ENCODE assay signal across 12 cellular contexts in the genomic region with DNA sequence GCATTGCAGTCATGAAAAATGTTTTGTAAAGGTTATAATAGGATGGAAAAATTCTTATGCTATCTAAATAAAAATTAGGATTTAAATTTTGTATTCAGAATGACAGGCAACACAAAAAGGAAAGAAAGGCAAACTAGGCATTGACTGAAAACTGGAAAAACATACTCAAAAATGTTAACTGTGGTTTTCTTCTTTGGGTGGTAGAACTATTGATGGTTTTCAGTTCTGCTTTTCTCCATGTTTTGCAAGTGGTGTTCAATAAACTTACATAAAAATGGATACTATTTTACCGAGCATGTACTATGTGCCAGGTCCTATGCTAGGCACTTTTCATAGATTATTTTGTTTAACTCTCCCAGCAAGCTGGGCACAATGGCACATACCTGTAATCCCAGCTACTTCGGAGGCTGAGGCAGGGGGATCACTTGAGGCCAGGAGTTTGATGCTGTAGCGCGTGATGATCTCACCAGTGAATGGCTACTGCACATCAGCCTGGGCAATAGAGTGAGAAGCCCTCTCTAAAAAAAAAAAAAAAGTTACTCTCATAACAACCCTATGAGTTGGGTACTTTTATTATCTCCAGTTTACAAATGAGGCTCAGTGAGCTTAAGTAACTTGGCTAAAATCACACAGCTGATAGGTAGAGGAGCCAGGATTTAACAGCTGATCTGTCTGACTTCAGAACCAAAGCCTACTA. TPM values are rescaled to one million over a fixed set of nuclear protein-coding genes. Genes with fewer than 3 reads are reported as not detected.
DNase-seq lines count a peak whose midpoint lies in the region; ATAC-seq and FAIRE-seq lines count a peak whose summit lies in the region.
"Had no signal": no experiment of that assay in that cellular context is flagged by ENCODE, and none has a peak within 500 bp of the region (broad histone marks: within the 10 kb centered on the region; RNA-seq: fewer than 3 reads in every experiment).

No MANE protein-coding gene starts in this region.

- peaks cover 0 to 4% (median 2%) of the 10 kb centered on the region in 11 experiments; a peak in 5 of 22 replicates for H3K9me3 ChIP-seq in BLaER1 treated with 17β-estradiol and CSF1 and Interleukin-3, amounts not matched to agents 10 nM and 100 nM (replicated peaks in 1 of 11)

- H3K4me1 ChIP-seq in BLaER1 treated with 17β-estradiol and CSF1 and Interleukin-3, amounts not matched to agents 10 nM and 100 nM: peaks cover 23 to 40% (median 32%) of the 10 kb centered on the region in 10 experiments

- DNase-seq in GM19239 (ENCODE audit: insufficient read length, low spot score) (no peak), middle frontal gyrus (ENCODE audit: extremely low spot score, low spot score) (no peak), mucosa of gallbladder (ENCODE audit: low spot score) (no peak)
- no peak for DNase-seq in activated CD4-positive, CD25-positive, alpha-beta regulatory T cell (lab: John Stamatoyannopoulos, UW)
- DNase-seq: activated CD8-positive, alpha-beta memory T cell treated with anti-CD3 and anti-CD28 coated beads, Interleukin-2, amount 50 U/mL, for 4 hours; naive thymus-derived CD8-positive, alpha-beta T cell; NK-92 treated with Interleukin-12 subunit alpha and Interleukin-12 subunit beta, amount 100 ng/mL, for 24 hours; stimulated activated naive CD8-positive, alpha-beta T cell treated with anti-CD3 and anti-CD28 coated beads, Interleukin-15, Interleukin-2, amounts not matched to agents 100 U/mL and 50 U/mL, for 24 hours had no signal

- FAIRE-seq in GM19239 (lab: Jason Lieb, UNC): peak; percentile 78

- 0 out of 22 replicates have a peak, but pooled peaks cover 0 to 8% (median 0%) of the 10 kb centered on the region in 11 experiments for H3K27me3 ChIP-seq in BLaER1 treated with 17β-estradiol and CSF1 and Interleukin-3, amounts not matched to agents 10 nM and 100 nM

- no peaks in the 10 kb centered on the region for H4K20me1 ChIP-seq in BLaER1 treated with 17β-estradiol and CSF1 and Interleukin-3, amounts not matched to agents 10 nM and 100 nM

- H3K9ac ChIP-seq in BLaER1 treated with 17β-estradiol and CSF1 and Interleukin-3, amounts not matched to agents 10 nM and 100 nM: no peak overlapping the region

- H3K4me2 ChIP-seq in BLaER1 treated with 17β-estradiol and CSF1 and Interleukin-3, amounts not matched to agents 10 nM and 100 nM: peak overlapping the region in 9 of 11 experiments; percentile 30 to 73 (median 49); a peak in 18 of 22 replicates

- no peak overlapping the region for H3K4me3 ChIP-seq in BLaER1 treated with 17β-estradiol and CSF1 and Interleukin-3, amounts not matched to agents 10 nM and 100 nM

- no peak overlapping the region for H3K27ac ChIP-seq in BLaER1 treated with 17β-estradiol and CSF1 and Interleukin-3, amounts not matched to agents 10 nM and 100 nM

- no peaks in the 10 kb centered on the region for H3K36me3 ChIP-seq in BLaER1 treated with 17β-estradiol and CSF1 and Interleukin-3, amounts not matched to agents 10 nM and 100 nM

- ATAC-seq in HG02642 (IDR thresholded peaks at IDR 0.05; ENCODE audit: poor library complexity, unreplicated experiment) (peak; percentile 70), HG03432 (IDR thresholded peaks at IDR 0.05; ENCODE audit: unreplicated experiment) (peak; percentile 85), GM19328 (IDR thresholded peaks at IDR 0.05; ENCODE audit: unreplicated experiment) (no peak)
- ATAC-seq: naive thymus-derived CD8-positive, alpha-beta T cell; stimulated activated naive CD8-positive, alpha-beta T cell treated with anti-CD3 and anti-CD28 coated beads, Interleukin-15, Interleukin-2, amounts not matched to agents 100 U/mL and 50 U/mL, for 24 hours had no signal

RNA-seq across cellular contexts. Expression of a gene that starts 26.4 kb away (rescaled TPM):
- 48.9 TPM for total RNA-seq in mucosa of gallbladder

RNA-seq across cellular contexts. Expression of a gene that starts 28.4 kb away (rescaled TPM):
- 51.0 TPM for total RNA-seq in mucosa of gallbladder
